Comparison of ENCODE assay signal across 8 cellular contexts in the genomic region with DNA sequence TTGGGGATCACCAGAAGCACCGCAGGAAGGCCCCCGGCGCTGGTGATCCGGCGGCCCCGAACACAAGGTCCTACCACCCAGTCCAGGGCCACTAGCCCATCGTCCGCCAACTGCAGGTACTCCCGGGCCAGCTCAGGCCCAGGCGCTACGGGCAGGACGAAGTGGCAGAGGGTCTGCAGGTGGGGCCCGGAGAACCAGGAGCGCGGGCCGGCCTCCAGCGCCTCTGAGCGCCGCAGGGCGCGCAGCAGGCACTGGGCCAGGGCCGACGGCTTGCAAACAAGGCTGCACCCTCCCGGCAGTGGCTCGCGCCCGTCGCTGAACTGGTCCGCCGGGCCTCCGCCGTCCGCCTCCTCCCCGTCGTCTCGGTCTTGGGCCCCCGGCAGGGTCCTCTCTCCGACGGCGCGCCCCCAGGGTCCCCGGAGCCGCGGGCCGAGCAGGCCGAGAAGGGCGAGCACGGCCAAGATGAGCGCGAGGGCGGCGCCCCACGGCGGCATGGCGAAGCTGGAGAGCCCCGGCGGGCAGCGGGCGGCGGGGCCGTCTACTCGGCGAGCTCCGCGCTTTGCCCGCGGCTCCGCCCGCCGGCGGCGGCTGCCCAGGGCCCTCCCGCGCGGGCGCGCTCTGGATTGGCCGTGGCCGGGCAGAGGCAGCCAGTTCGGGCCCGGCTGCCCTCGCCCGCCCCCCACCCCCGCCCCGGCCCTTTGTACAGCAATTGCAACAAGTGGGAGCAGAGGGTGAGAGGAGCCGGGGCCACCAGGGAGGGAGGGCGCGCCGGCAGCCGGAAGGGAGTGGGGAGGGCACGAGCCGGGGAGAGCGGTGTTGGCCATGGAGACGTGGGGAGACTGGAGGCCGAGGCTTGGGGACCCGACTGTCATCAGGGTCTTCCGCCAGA. TPM values are rescaled to one million over a fixed set of nuclear protein-coding genes. Genes with fewer than 3 reads are reported as not detected.
DNase-seq lines count a peak whose midpoint lies in the region; ATAC-seq and TF ChIP-seq lines count a peak whose summit lies in the region.

A gene with protein sequence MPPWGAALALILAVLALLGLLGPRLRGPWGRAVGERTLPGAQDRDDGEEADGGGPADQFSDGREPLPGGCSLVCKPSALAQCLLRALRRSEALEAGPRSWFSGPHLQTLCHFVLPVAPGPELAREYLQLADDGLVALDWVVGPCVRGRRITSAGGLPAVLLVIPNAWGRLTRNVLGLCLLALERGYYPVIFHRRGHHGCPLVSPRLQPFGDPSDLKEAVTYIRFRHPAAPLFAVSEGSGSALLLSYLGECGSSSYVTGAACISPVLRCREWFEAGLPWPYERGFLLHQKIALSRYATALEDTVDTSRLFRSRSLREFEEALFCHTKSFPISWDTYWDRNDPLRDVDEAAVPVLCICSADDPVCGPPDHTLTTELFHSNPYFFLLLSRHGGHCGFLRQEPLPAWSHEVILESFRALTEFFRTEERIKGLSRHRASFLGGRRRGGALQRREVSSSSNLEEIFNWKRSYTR (minus strand): TSS at position 565 of the 889 bp plus-strand sequence. CDS start 71 bp downstream, at position 494.

- H3K4me2 ChIP-seq in PC-3 (ENCODE audit: low read length) = peak within 1 kb of the TSS; percentile 98

- TF ChIP-seq CTCF in PC-3 (conservative IDR thresholded peaks at IDR 0.05; ENCODE audit: low read depth, low read length) (no peak), upper lobe of left lung (IDR thresholded peaks at IDR 0.05) (peak in 2 of 6 experiments; percentile 30 to 50)

- H3K36me3 ChIP-seq in PC-3 (ENCODE audit: low read depth, low read length) (no peaks in the 10 kb centered on the region), upper lobe of left lung (peaks cover 0 to 7% (median 3%) of the 10 kb centered on the region in 4 donors)

- CTCF ChIA-PET in PC-3 (lab: Charles Lee) = interaction anchor here (0.6 to 1.0 kb wide), 3 partner anchors 16 to 316 kb away, joined by 3 read pairs; no protein-coding TSS in a partner anchor

- BruUV-seq in PC-3 (replicated peaks; lab: Mats Ljungman, UMichigan) = no TSS peak

- no peak for TF ChIP-seq EP300 in upper lobe of left lung (IDR thresholded peaks at IDR 0.05)

- no peaks in the 10 kb centered on the region for H3K27me3 ChIP-seq in PC-3 (ENCODE audit: low read length)
- no peaks in the 10 kb centered on the region for H3K27me3 ChIP-seq in upper lobe of left lung

- intact Hi-C loops in PC-3 (cut with micrococcal nuclease) = no loop called here
- intact Hi-C loops in activated T-helper 1 cell treated with anti-CD3 and anti-CD28 coated beads, Interleukin-12 subunit alpha, Interleukin-12 subunit beta, Interleukin-2, Interleukin-4 antibody, amounts not matched to agents 30 ng/mL and 10 ng/mL and 1 ng/mL, durations not matched to agents 14 hours and 24 hours and 36 hours (cut with micrococcal nuclease) = loop anchor here (1.0 to 5.0 kb wide), 8 partner anchors 176 to 616 kb away; partner anchors contain the start of genes PHF12, SSH2 and TAOK1

- peaks cover 1% of the 10 kb centered on the region for H3K27me3 Mint-ChIP-seq in activated T-helper 1 cell treated with anti-CD3 and anti-CD28 coated beads, Interleukin-12 subunit alpha, Interleukin-12 subunit beta, Interleukin-2, Interleukin-4 antibody, amounts not matched to agents 30 ng/mL and 10 ng/mL and 1 ng/mL, durations not matched to agents 14 hours and 24 hours and 36 hours (ENCODE audit: insufficient read depth)
- no peaks in the 10 kb centered on the region for H3K27me3 Mint-ChIP-seq in naive thymus-derived CD8-positive, alpha-beta T cell

- H3K9ac ChIP-seq in PC-3 (ENCODE audit: low read length) = peak within 1 kb of the TSS; percentile 37

- H3F3A ChIP-seq in PC-3 (ENCODE audit: low read length, unreplicated experiment) = no peaks in the 10 kb centered on the region

- no peaks in the 10 kb centered on the region for H4K20me1 ChIP-seq in PC-3 (ENCODE audit: low read length)

- H3K27ac Mint-ChIP-seq in activated T-helper 1 cell treated with anti-CD3 and anti-CD28 coated beads, Interleukin-12 subunit alpha, Interleukin-12 subunit beta, Interleukin-2, Interleukin-4 antibody, amounts not matched to agents 30 ng/mL and 10 ng/mL and 1 ng/mL, durations not matched to agents 14 hours and 24 hours and 36 hours = peak within 1 kb of the TSS; percentile 95
- H3K27ac Mint-ChIP-seq in naive thymus-derived CD8-positive, alpha-beta T cell = peak within 1 kb of the TSS; percentile 74 to 99 (median 92)

- no peaks in the 10 kb centered on the region for H3K79me2 ChIP-seq in PC-3 (ENCODE audit: low read length)

- peak within 1 kb of the TSS; percentile 85 for H3K4me3 ChIP-seq in PC-3 (ENCODE audit: low read length)
- peak within 1 kb of the TSS; percentile 62 to 77 (median 72) for H3K4me3 ChIP-seq in upper lobe of left lung

- H3K9me3 ChIP-seq in PC-3 (ENCODE audit: low read length) (no peaks in the 10 kb centered on the region), upper lobe of left lung (no peaks in the 10 kb centered on the region)

- DNase-seq in NCI-H1417 (lab: John Stamatoyannopoulos, UW) = peak; percentile 40 to 79 (median 70)
- no peak for DNase-seq in NCI-H1417 treated with DMSO at 0.1 percent for 48 hours (lab: John Stamatoyannopoulos, UW)
- DNase-seq in PC-3 = peak; percentile 69
- DNase-seq in activated T-helper 1 cell treated with anti-CD3 and anti-CD28 coated beads, Interleukin-12 subunit alpha, Interleukin-12 subunit beta, Interleukin-2, Interleukin-4 antibody, amounts not matched to agents 30 ng/mL and 10 ng/mL and 1 ng/mL, durations not matched to agents 14 hours and 24 hours and 36 hours (ENCODE audit: low spot score) = peak; percentile 62
- DNase-seq in fibroblast of peridontal ligament (ENCODE audit: extremely low read depth) = peak; percentile 59
- DNase-seq in naive thymus-derived CD8-positive, alpha-beta T cell = peak in 8 of 10 donors; percentile 33 to 68 (median 54)
- peak; percentile 83 to 96 for DNase-seq in upper lobe of left lung

- POLR2A ChIA-PET in PC-3 (lab: Charles Lee; ENCODE audit: unreplicated experiment) = interaction anchor here (0.5 kb wide), 1 partner anchor 316 kb away, joined by 5 read pairs; no protein-coding TSS in a partner anchor
- POLR2A ChIA-PET in naive thymus-derived CD8-positive, alpha-beta T cell (lab: Charles Lee) = interaction anchor here (0.6 to 7.2 kb wide), 16 partner anchors 9 to 427 kb away, joined by 3 to 70 read pairs (median 5); partner anchors contain the start of genes ANKRD13B, SSH2 and TAOK1

- peak in 3 of 4 donors; percentile 44 to 75 (median 60) for TF ChIP-seq POLR2A in upper lobe of left lung (IDR thresholded peaks at IDR 0.05)

- peak within 1 kb of the TSS; percentile 85 for H2AFZ ChIP-seq in PC-3 (ENCODE audit: low read length)

- peaks cover 7% of the 10 kb centered on the region; the same call in 1 of the 2 replicates for H3K4me1 ChIP-seq in PC-3 (ENCODE audit: insufficient read depth, low read length)
- H3K4me1 ChIP-seq in upper lobe of left lung = peaks cover 32 to 59% (median 40%) of the 10 kb centered on the region in 4 donors

- ATAC-seq in HG03439 (IDR thresholded peaks at IDR 0.05; ENCODE audit: unreplicated experiment) = peak; percentile 31
- ATAC-seq in PC-3 = peak; percentile 52
- peak; percentile 34 to 41 for ATAC-seq in naive thymus-derived CD8-positive, alpha-beta T cell
- ATAC-seq in upper lobe of left lung (ENCODE audit: low FRiP score in 2 of 2) = peak; percentile 35 to 80

- H3K4me3 Mint-ChIP-seq in activated T-helper 1 cell treated with anti-CD3 and anti-CD28 coated beads, Interleukin-12 subunit alpha, Interleukin-12 subunit beta, Interleukin-2, Interleukin-4 antibody, amounts not matched to agents 30 ng/mL and 10 ng/mL and 1 ng/mL, durations not matched to agents 14 hours and 24 hours and 36 hours = peak within 1 kb of the TSS; percentile 93
- peak within 1 kb of the TSS; percentile 91 to 99 (median 96) for H3K4me3 Mint-ChIP-seq in naive thymus-derived CD8-positive, alpha-beta T cell

- H3K27ac ChIP-seq in PC-3 (ENCODE audit: low read length) = no peak within 1 kb of the TSS
- H3K27ac ChIP-seq in upper lobe of left lung = peak within 1 kb of the TSS; percentile 84 to 93 (median 90)

- no peaks in the 10 kb centered on the region for H3K9me3 Mint-ChIP-seq in activated T-helper 1 cell treated with anti-CD3 and anti-CD28 coated beads, Interleukin-12 subunit alpha, Interleukin-12 subunit beta, Interleukin-2, Interleukin-4 antibody, amounts not matched to agents 30 ng/mL and 10 ng/mL and 1 ng/mL, durations not matched to agents 14 hours and 24 hours and 36 hours
- no peaks in the 10 kb centered on the region for H3K9me3 Mint-ChIP-seq in naive thymus-derived CD8-positive, alpha-beta T cell

- H3K9me2 ChIP-seq in PC-3 (replicated peaks; ENCODE audit: low read length) = no peaks in the 10 kb centered on the region

- peaks cover 20% of the 10 kb centered on the region for H3K4me1 Mint-ChIP-seq in activated T-helper 1 cell treated with anti-CD3 and anti-CD28 coated beads, Interleukin-12 subunit alpha, Interleukin-12 subunit beta, Interleukin-2, Interleukin-4 antibody, amounts not matched to agents 30 ng/mL and 10 ng/mL and 1 ng/mL, durations not matched to agents 14 hours and 24 hours and 36 hours (ENCODE audit: low read depth)
- H3K4me1 Mint-ChIP-seq in naive thymus-derived CD8-positive, alpha-beta T cell = peaks cover 27 to 49% (median 47%) of the 10 kb centered on the region in 4 donors

- peaks cover 23% of the 10 kb centered on the region for H3K36me3 Mint-ChIP-seq in activated T-helper 1 cell treated with anti-CD3 and anti-CD28 coated beads, Interleukin-12 subunit alpha, Interleukin-12 subunit beta, Interleukin-2, Interleukin-4 antibody, amounts not matched to agents 30 ng/mL and 10 ng/mL and 1 ng/mL, durations not matched to agents 14 hours and 24 hours and 36 hours (ENCODE audit: low read depth)
- no peaks in the 10 kb centered on the region for H3K36me3 Mint-ChIP-seq in naive thymus-derived CD8-positive, alpha-beta T cell

- WGBS in upper lobe of left lung, 2 donors = 0 to 7% methylated on average over 9 to 39 of the region's 97 CpGs

RNA-seq across cellular contexts. Expression of the gene that starts here (rescaled TPM):
- total RNA-seq in PC-3 (2014; rRNA removed) = 6.3 and 7.9 TPM in 2 replicates
- total RNA-seq in activated T-helper 1 cell treated with anti-CD3 and anti-CD28 coated beads, Interleukin-12 subunit alpha, Interleukin-12 subunit beta, Interleukin-2, Interleukin-4 antibody, amounts not matched to agents 30 ng/mL and 10 ng/mL and 1 ng/mL, durations not matched to agents 14 hours and 24 hours and 36 hours = 18.5 and 19.5 TPM in 2 replicates
- total RNA-seq in naive thymus-derived CD8-positive, alpha-beta T cell = 10 to 100 TPM; 13.4 to 13.8 TPM
- polyA plus RNA-seq in naive thymus-derived CD8-positive, alpha-beta T cell = 1 to 10 TPM; 4.2 to 8.9 (median 7.1) TPM
- 10 to 100 TPM; 12.8 to 17.8 (median 14.9) TPM for total RNA-seq in upper lobe of left lung
